Comparison of ENCODE assay signal across 32 cellular contexts in genomic region chr14:88504602-88505001, GRCh38. TPM values are rescaled to one million over a fixed set of nuclear protein-coding genes. Genes with fewer than 3 reads are reported as not detected.
"Had no signal": no experiment of that assay in that cellular context is flagged by ENCODE, and none has a peak within 500 bp of the region (broad histone marks: within the 10 kb centered on the region; RNA-seq: fewer than 3 reads in every experiment).

No MANE protein-coding gene starts in this region.

- ATAC-seq: activated CD8-positive, alpha-beta memory T cell treated with anti-CD3 and anti-CD28 coated beads, Interleukin-2, amount 10 ng/mL, durations not matched to agents 7 days and 5 days; PC-3 had no signal

- H3K4me1 ChIP-seq: Peyer's patch had no signal

- H3K4me3 ChIP-seq: MG63, Peyer's patch had no signal

- H3K9me3 ChIP-seq: MG63, Peyer's patch had no signal

- H3K27me3 ChIP-seq: brain microvascular endothelial cell, MG63, Peyer's patch had no signal

- H3K36me3 ChIP-seq: MG63 had no signal

- H3K27ac ChIP-seq: brain microvascular endothelial cell, Peyer's patch, VCaP had no signal

- DNase-seq: activated B cell treated with CpG ODN at 0.5 μM for 24 hours; activated CD4-positive, alpha-beta memory T cell treated with anti-CD3 and anti-CD28 coated beads, Interleukin-2, amount 10 ng/mL, durations not matched to agents 7 days and 5 days; activated CD4-positive, alpha-beta T cell treated with anti-CD3 and anti-CD28 coated beads for 48 hours; activated CD4-positive, CD25-positive, alpha-beta regulatory T cell treated with anti-CD3 and anti-CD28 coated beads, Interleukin-2, amount 50 U/mL, for 72 hours; activated CD8-positive, alpha-beta memory T cell treated with anti-CD3 and anti-CD28 coated beads for 24 hours; activated CD8-positive, alpha-beta memory T cell treated with anti-CD3 and anti-CD28 coated beads, Interleukin-2, amount 10 ng/mL, durations not matched to agents 7 days and 5 days; activated CD8-positive, alpha-beta memory T cell treated with anti-CD3 and anti-CD28 coated beads, Interleukin-2, amount 50 U/mL, for 48 hours; activated effector memory CD4-positive, alpha-beta T cell treated with Interleukin-2 at 50 U/mL for 16 hours; activated naive CD4-positive, alpha-beta T cell treated with anti-CD3 and anti-CD28 coated beads, Interleukin-2, amount 10 ng/mL, durations not matched to agents 7 days and 5 days; activated T-cell treated with anti-CD3 and anti-CD28 coated beads, Interleukin-2, amount 50 U/mL, for 48 hours; amniotic stem cell; aorta; brain microvascular endothelial cell; Kasumi-1; KG1; MG63; NCI-H1048; NCI-H1436 treated with DMSO at 0.1 percent for 48 hours; NCI-H187 treated with DMSO at 0.1 percent for 48 hours; NCI-H2081; NCI-H2171 treated with DMSO at 0.1 percent for 48 hours; NCI-H226; NCI-H446 treated with DMSO at 0.1 percent for 48 hours; NCI-H524; PC-3; Peyer's patch; RPMI8226; SW 1271; T-helper 1 cell; T-helper 2 cell; T-helper 9 cell had no signal

RNA-seq across cellular contexts. Expression of gene PTPN21, which starts 50.2 kb away (rescaled TPM):
- total RNA-seq: activated CD4-positive, alpha-beta memory T cell treated with anti-CD3 and anti-CD28 coated beads, Interleukin-2, amount 10 ng/mL, durations not matched to agents 7 days and 5 days had no signal
